Comparison of ENCODE assay signal across 20 cellular contexts in the genomic region with DNA sequence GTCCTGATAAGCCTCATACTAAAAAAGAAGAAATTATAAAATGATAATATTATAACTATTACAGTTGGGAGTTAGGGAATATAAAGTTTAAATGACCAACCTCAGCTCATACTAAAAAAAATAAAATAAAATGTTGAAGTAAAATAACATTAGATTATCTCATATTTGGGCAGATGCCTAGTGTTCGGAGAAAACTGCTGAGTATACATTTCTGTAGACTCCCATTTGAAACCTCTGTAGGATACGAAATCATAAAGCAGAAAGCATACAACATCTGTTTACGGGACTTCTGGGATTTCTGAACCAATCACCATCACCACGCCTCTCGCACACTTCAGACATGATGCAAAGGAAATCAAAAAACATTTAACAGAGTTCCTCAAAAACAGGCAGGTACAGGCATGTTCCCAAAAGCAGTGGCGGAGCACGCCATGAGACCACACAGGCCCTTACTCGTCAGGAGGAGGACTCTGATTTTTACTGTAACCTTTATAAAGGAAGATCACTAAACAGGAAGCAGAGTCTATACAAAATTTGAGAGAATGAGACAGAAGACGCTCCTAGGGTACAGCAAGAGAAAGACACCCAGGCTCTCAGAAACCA.
"Had no signal": no experiment of that assay in that cellular context is flagged by ENCODE, and none has a peak within 500 bp of the region (broad histone marks: within the 10 kb centered on the region; RNA-seq: fewer than 3 reads in every experiment).

No MANE protein-coding gene starts in this region.

- H3K27me3 ChIP-seq: ascending aorta, colonic mucosa, dorsolateral prefrontal cortex, left lung, right atrium auricular region had no signal

- H3K4me3 ChIP-seq: ascending aorta, colonic mucosa, dorsolateral prefrontal cortex, left lung, psoas muscle, right atrium auricular region, skin epidermis had no signal

- H3K4me1 ChIP-seq: ascending aorta, colonic mucosa, left lung, psoas muscle, right atrium auricular region had no signal

- H3K4me3 Mint-ChIP-seq: activated CD4-positive, alpha-beta T cell treated with anti-CD3 and anti-CD28 coated beads, Interleukin-2, amount 10 ng/mL, durations not matched to agents 7 days and 5 days; activated CD8-positive, alpha-beta memory T cell treated with anti-CD3 and anti-CD28 coated beads, Interleukin-2, amount 10 ng/mL, durations not matched to agents 7 days and 5 days; activated CD8-positive, alpha-beta T cell treated with anti-CD3 and anti-CD28 coated beads for 36 hours; effector memory CD8-positive, alpha-beta T cell; natural killer cell treated with Interleukin-12 subunit alpha and Interleukin-12 subunit beta and Interleukin-15 and Interleukin-18, amount 100 ng/mL, for 72 hours; stimulated activated memory B cell treated with anti-CD40 and anti-IgM and Interleukin-4, amounts not matched to agents 10 μg/mL and 1 μg/mL and 100 μg/mL, for 72 hours; T-helper 1 cell treated with Interleukin-12 subunit alpha and Interleukin-12 subunit beta and Interleukin-4 antibody, amounts not matched to agents 30 μg/mL and 1 μg/mL, for 36 hours; type B pancreatic cell had no signal

- H3K9me3 ChIP-seq: colonic mucosa had no signal

- ATAC-seq: activated CD8-positive, alpha-beta memory T cell treated with anti-CD3 and anti-CD28 coated beads, Interleukin-2, amount 10 ng/mL, durations not matched to agents 7 days and 5 days; activated CD8-positive, alpha-beta T cell treated with anti-CD3 and anti-CD28 coated beads for 36 hours; activated naive CD4-positive, alpha-beta T cell treated with anti-CD3 and anti-CD28 coated beads, Interleukin-2, amount 50 U/mL, for 72 hours; effector memory CD8-positive, alpha-beta T cell; left lung; natural killer cell treated with Interleukin-12 subunit alpha and Interleukin-12 subunit beta and Interleukin-15 and Interleukin-18, amount 100 ng/mL, for 72 hours; psoas muscle; stimulated activated memory B cell treated with anti-CD40 and anti-IgM and Interleukin-4, amounts not matched to agents 10 μg/mL and 1 μg/mL and 100 μg/mL, for 72 hours had no signal

- H3K27me3 Mint-ChIP-seq: activated CD4-positive, alpha-beta T cell treated with anti-CD3 and anti-CD28 coated beads, Interleukin-2, amount 10 ng/mL, durations not matched to agents 7 days and 5 days; activated CD8-positive, alpha-beta memory T cell treated with anti-CD3 and anti-CD28 coated beads, Interleukin-2, amount 10 ng/mL, durations not matched to agents 7 days and 5 days; activated CD8-positive, alpha-beta T cell treated with anti-CD3 and anti-CD28 coated beads for 36 hours; effector memory CD8-positive, alpha-beta T cell; natural killer cell treated with Interleukin-12 subunit alpha and Interleukin-12 subunit beta and Interleukin-15 and Interleukin-18, amount 100 ng/mL, for 72 hours; stimulated activated memory B cell treated with anti-CD40 and anti-IgM and Interleukin-4, amounts not matched to agents 10 μg/mL and 1 μg/mL and 100 μg/mL, for 72 hours; type B pancreatic cell had no signal

- H3K27ac ChIP-seq: ascending aorta, colonic mucosa, dorsolateral prefrontal cortex, left lung, psoas muscle, right atrium auricular region, skin epidermis had no signal

- H3K9me3 Mint-ChIP-seq: effector memory CD8-positive, alpha-beta T cell; natural killer cell treated with Interleukin-12 subunit alpha and Interleukin-12 subunit beta and Interleukin-15 and Interleukin-18, amount 100 ng/mL, for 72 hours had no signal

- DNase-seq: activated CD4-positive, alpha-beta T cell treated with anti-CD3 and anti-CD28 coated beads, Interleukin-2, amount 10 ng/mL, durations not matched to agents 7 days and 5 days; activated CD4-positive, CD25-positive, alpha-beta regulatory T cell treated with anti-CD3 and anti-CD28 coated beads, Interleukin-2, amount 50 U/mL, for 72 hours; activated CD8-positive, alpha-beta memory T cell treated with anti-CD3 and anti-CD28 coated beads, Interleukin-2, amount 10 ng/mL, durations not matched to agents 7 days and 5 days; activated CD8-positive, alpha-beta T cell treated with anti-CD3 and anti-CD28 coated beads for 36 hours; activated gamma-delta T cell; activated T-cell treated with anti-CD3 and anti-CD28 coated beads for 4 hours; colonic mucosa; dorsolateral prefrontal cortex; effector memory CD8-positive, alpha-beta T cell; left lung; psoas muscle; stimulated activated CD4-positive, alpha-beta T cell treated with anti-CD3 and anti-CD28 coated beads, Interleukin-2, amount 100 ng/mL, for 24 hours had no signal

- H3K27ac Mint-ChIP-seq: activated CD4-positive, alpha-beta T cell treated with anti-CD3 and anti-CD28 coated beads, Interleukin-2, amount 10 ng/mL, durations not matched to agents 7 days and 5 days; activated CD8-positive, alpha-beta memory T cell treated with anti-CD3 and anti-CD28 coated beads, Interleukin-2, amount 10 ng/mL, durations not matched to agents 7 days and 5 days; activated CD8-positive, alpha-beta T cell treated with anti-CD3 and anti-CD28 coated beads for 36 hours; natural killer cell treated with Interleukin-12 subunit alpha and Interleukin-12 subunit beta and Interleukin-15 and Interleukin-18, amount 100 ng/mL, for 72 hours; stimulated activated memory B cell treated with anti-CD40 and anti-IgM and Interleukin-4, amounts not matched to agents 10 μg/mL and 1 μg/mL and 100 μg/mL, for 72 hours; T-helper 1 cell treated with Interleukin-12 subunit alpha and Interleukin-12 subunit beta and Interleukin-4 antibody, amounts not matched to agents 30 μg/mL and 1 μg/mL, for 36 hours; type B pancreatic cell had no signal
